Comparison of ENCODE assay signal across 16 cellular contexts in the genomic region with DNA sequence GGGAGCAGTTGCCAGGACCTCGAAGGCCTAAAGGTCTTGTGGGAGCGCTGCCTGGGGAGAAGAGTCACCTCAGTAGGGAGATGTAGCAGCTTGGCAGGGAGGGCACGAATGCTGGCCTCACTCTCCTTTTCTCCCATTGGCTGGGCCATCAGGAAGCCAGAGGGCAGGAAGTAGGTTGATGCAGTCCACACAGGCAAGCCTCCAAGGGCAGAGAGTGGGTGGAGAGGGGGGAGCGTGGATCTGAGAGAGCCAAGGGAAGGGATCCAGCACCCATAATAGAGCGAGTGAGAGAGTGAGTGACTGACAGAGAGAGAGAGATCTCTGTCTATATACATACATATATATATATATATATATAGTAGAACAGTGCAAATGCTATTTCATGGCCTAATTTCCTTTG.
DNase-seq lines count a peak whose midpoint lies in the region; ATAC-seq and TF ChIP-seq lines count a peak whose summit lies in the region.
"Had no signal": no experiment of that assay in that cellular context is flagged by ENCODE, and none has a peak within 500 bp of the region (broad histone marks: within the 10 kb centered on the region; RNA-seq: fewer than 3 reads in every experiment).

No MANE protein-coding gene starts in this region.

- no peaks in the 10 kb centered on the region for H3K36me3 Mint-ChIP-seq in activated T-cell treated with anti-CD3 and anti-CD28 coated beads, Interleukin-2, amount 50 U/mL, for 4 hours (ENCODE audit: insufficient read depth)
- H3K36me3 Mint-ChIP-seq: CD4-positive, CD25-positive, alpha-beta regulatory T cell had no signal

- H3K4me2 ChIP-seq in BLaER1 treated with 17β-estradiol and CSF1 and Interleukin-3, amounts not matched to agents 10 nM and 100 nM, result peak overlapping the region; percentile 6 to 84 (median 25); a peak in 14 of 22 replicates
- H3K4me2 ChIP-seq in Loucy (ENCODE audit: low read depth, low read length, poor library complexity, severe bottlenecking), result peak overlapping the region; percentile 34
- H3K4me2 ChIP-seq: A549 had no signal

- H3K9me2 ChIP-seq in Loucy (replicated peaks; ENCODE audit: low read depth, low read length), result no peaks in the 10 kb centered on the region

- intact Hi-C loops in cardiac septum (cut with DNase I) (no loop called here), right cardiac atrium (cut with DNase I) (no loop called here)

- H3K9me3 Mint-ChIP-seq in activated T-cell treated with anti-CD3 and anti-CD28 coated beads, Interleukin-2, amount 50 U/mL, for 4 hours, result no peaks in the 10 kb centered on the region

- no peaks in the 10 kb centered on the region for H3K36me3 ChIP-seq in BLaER1 treated with 17β-estradiol and CSF1 and Interleukin-3, amounts not matched to agents 10 nM and 100 nM
- H3K36me3 ChIP-seq in Loucy (ENCODE audit: insufficient read depth, low read length), result no peaks in the 10 kb centered on the region
- H3K36me3 ChIP-seq: BE2C, HAP-1 had no signal

- ATAC-seq in right cardiac atrium (peak; percentile 43 to 71), GM19328 (IDR thresholded peaks at IDR 0.05; ENCODE audit: unreplicated experiment) (no peak), GM19023 (IDR thresholded peaks at IDR 0.05; ENCODE audit: unreplicated experiment) (no peak), HG03571 (IDR thresholded peaks at IDR 0.05; ENCODE audit: unreplicated experiment) (no peak)
- no peak for ATAC-seq in activated T-cell treated with anti-CD3 and anti-CD28 coated beads, Interleukin-2, amount 50 U/mL, for 4 hours
- ATAC-seq: A549, GM12878, HepG2 had no signal

- H3K4me3 Mint-ChIP-seq in activated T-cell treated with anti-CD3 and anti-CD28 coated beads, Interleukin-2, amount 50 U/mL, for 4 hours, result no peak overlapping the region
- H3K4me3 Mint-ChIP-seq: CD4-positive, CD25-positive, alpha-beta regulatory T cell had no signal

- no peaks in the 10 kb centered on the region for H4K20me1 ChIP-seq in BLaER1 treated with 17β-estradiol and CSF1 and Interleukin-3, amounts not matched to agents 10 nM and 100 nM
- H4K20me1 ChIP-seq in Loucy (ENCODE audit: insufficient read depth, low read length, poor library complexity, severe bottlenecking), result no peaks in the 10 kb centered on the region

- H3K9ac ChIP-seq in BLaER1 treated with 17β-estradiol and CSF1 and Interleukin-3, amounts not matched to agents 10 nM and 100 nM, result no peak overlapping the region
- H3K9ac ChIP-seq in Loucy (ENCODE audit: low read depth, low read length, poor library complexity, severe bottlenecking), result no peak overlapping the region

- WGBS in right cardiac atrium, result 41% methylated on average over 5 of the region's 5 CpGs

- peaks cover 3% of the 10 kb centered on the region for H3K27me3 Mint-ChIP-seq in activated T-cell treated with anti-CD3 and anti-CD28 coated beads, Interleukin-2, amount 50 U/mL, for 4 hours (ENCODE audit: low read depth)

- H3K4me1 ChIP-seq in BLaER1 treated with 17β-estradiol and CSF1 and Interleukin-3, amounts not matched to agents 10 nM and 100 nM, result peaks cover 36 to 62% (median 50%) of the 10 kb centered on the region in 10 experiments
- peaks cover 37% of the 10 kb centered on the region for H3K4me1 ChIP-seq in Loucy (ENCODE audit: insufficient read depth, low read length, poor library complexity, severe bottlenecking)
- no peaks in the 10 kb centered on the region for H3K4me1 ChIP-seq in right cardiac atrium (ENCODE audit: control insufficient read depth, insufficient read depth, low read length)
- H3K4me1 ChIP-seq: HAP-1 had no signal

- H3K4me3 ChIP-seq in BLaER1 treated with 17β-estradiol and CSF1 and Interleukin-3, amounts not matched to agents 10 nM and 100 nM, result no peak overlapping the region
- H3K4me3 ChIP-seq in Loucy (ENCODE audit: low read length, poor library complexity, severe bottlenecking), result no peak overlapping the region
- H3K4me3 ChIP-seq in right cardiac atrium (ENCODE audit: low read length), result no peak overlapping the region
- H3K4me3 ChIP-seq: A549, GM12878, HAP-1 had no signal

- no peaks in the 10 kb centered on the region for H3K4me1 Mint-ChIP-seq in activated T-cell treated with anti-CD3 and anti-CD28 coated beads, Interleukin-2, amount 50 U/mL, for 4 hours (ENCODE audit: low read depth)

- no peaks in the 10 kb centered on the region for H3K27me3 ChIP-seq in BLaER1 treated with 17β-estradiol and CSF1 and Interleukin-3, amounts not matched to agents 10 nM and 100 nM
- H3K27me3 ChIP-seq in Loucy (ENCODE audit: insufficient read depth, low read length, poor library complexity, severe bottlenecking), result no peaks in the 10 kb centered on the region
- H3K27me3 ChIP-seq in right cardiac atrium (ENCODE audit: control insufficient read depth, insufficient read depth), result no peaks in the 10 kb centered on the region
- H3K27me3 ChIP-seq: BE2C had no signal

- peak overlapping the region in 1 of 11 experiments; percentile 23; a peak in 1 of 22 replicates for H3K27ac ChIP-seq in BLaER1 treated with 17β-estradiol and CSF1 and Interleukin-3, amounts not matched to agents 10 nM and 100 nM
- no peak overlapping the region for H3K27ac ChIP-seq in right cardiac atrium (ENCODE audit: low read length)
- H3K27ac ChIP-seq: A549 had no signal

- H3K9me3 ChIP-seq in BLaER1 treated with 17β-estradiol and CSF1 and Interleukin-3, amounts not matched to agents 10 nM and 100 nM (replicated peaks in 1 of 11), result no peaks in the 10 kb centered on the region
- no peaks in the 10 kb centered on the region for H3K9me3 ChIP-seq in Loucy (ENCODE audit: insufficient read depth, low read depth, low read length)
- no peaks in the 10 kb centered on the region for H3K9me3 ChIP-seq in right cardiac atrium (ENCODE audit: control insufficient read depth, low read length)
- H3K9me3 ChIP-seq: A549, BE2C, HAP-1 had no signal

- H3K79me2 ChIP-seq in Loucy (ENCODE audit: insufficient read depth, low read length), result no peaks in the 10 kb centered on the region

- no peak for TF ChIP-seq CTCF in Loucy (conservative IDR thresholded peaks at IDR 0.05; ENCODE audit: low read length)

- DNase-seq in cardiac septum (ENCODE audit: low spot score), result peak; percentile 71
- peak in 2 of 3 donors; percentile 46 to 61 for DNase-seq in right cardiac atrium
- no peak for DNase-seq in activated T-cell treated with anti-CD3 and anti-CD28 coated beads, Interleukin-2, amount 50 U/mL, for 4 hours
- DNase-seq: BE2C; CD4-positive, CD25-positive, alpha-beta regulatory T cell; DMS53; GOT3 had no signal

- peak overlapping the region; percentile 53 for H2AFZ ChIP-seq in Loucy (ENCODE audit: low read length)

- no peaks in the 10 kb centered on the region for H3F3A ChIP-seq in Loucy (ENCODE audit: low read depth)

Comparison
In these comparisons a context has a peak if more than half of its experiments do, and no peak if none do; other contexts are left out.
1. ATAC-seq: peak in right cardiac atrium (2 of 2); none in activated T-cell treated with anti-CD3 and anti-CD28 coated beads, Interleukin-2, amount 50 U/mL, for 4 hours (0 of 2), GM19328 (single experiment), GM19023 (single experiment) and HG03571 (single experiment).